Comparison of ENCODE assay signal across 25 cellular contexts in genomic region chr9:134695144-134695543, GRCh38.
"Had no signal": no experiment of that assay in that cellular context is flagged by ENCODE, and none has a peak within 500 bp of the region (broad histone marks: within the 10 kb centered on the region; RNA-seq: fewer than 3 reads in every experiment).

No MANE protein-coding gene starts in this region.

- H3K27me3 ChIP-seq: body of pancreas, heart left ventricle, left lung, tibial nerve had no signal

- H3K27ac ChIP-seq: body of pancreas, coronary artery, heart left ventricle, left lung, skin epidermis had no signal

- ATAC-seq: activated CD8-positive, alpha-beta T cell treated with anti-CD3 and anti-CD28 coated beads for 36 hours; activated naive CD4-positive, alpha-beta T cell treated with anti-CD3 and anti-CD28 coated beads, Interleukin-2, amount 50 U/mL, for 72 hours; activated T-cell treated with anti-CD3 and anti-CD28 coated beads, Interleukin-2, amount 50 U/mL, for 72 hours; body of pancreas; effector memory CD8-positive, alpha-beta T cell; heart left ventricle; left lung; sciatic nerve; SK-N-SH treated with all-trans-retinoic acid at 6 μM for 48 hours; T-helper 17 cell; WTC11 had no signal

- H3K4me3 ChIP-seq: body of pancreas, coronary artery, heart left ventricle, left lung, skin epidermis, tibial nerve had no signal

- H3K4me1 ChIP-seq: left lung had no signal

- DNase-seq: activated CD4-positive, alpha-beta T cell treated with anti-CD3 and anti-CD28 coated beads, Interleukin-2, amount 50 U/mL, for 1 hour; activated CD8-positive, alpha-beta T cell treated with anti-CD3 and anti-CD28 coated beads for 36 hours; activated naive CD4-positive, alpha-beta T cell; activated T-cell treated with anti-CD3 and anti-CD28 coated beads, Interleukin-2, amount 50 U/mL, for 72 hours; body of pancreas; cerebellar nuclear complex; effector memory CD8-positive, alpha-beta T cell; foreskin fibroblast; kidney glomerular epithelial cell; mammary epithelial cell; naive B cell; nephron progenitor cell; stimulated activated naive CD4-positive, alpha-beta T cell treated with Interleukin-2 at 50 U/mL for 16 hours; T-helper 17 cell; T1000 had no signal

- H3K36me3 ChIP-seq: left lung had no signal

- H3K9me3 ChIP-seq: body of pancreas, heart left ventricle, left lung, tibial nerve had no signal

- FAIRE-seq: endothelial cell of umbilical vein had no signal
